In genomic region chr14:80792756-80793155, GRCh38 we compare ENCODE assay signal across 15 cellular contexts.
"Had no signal": no experiment of that assay in that cellular context is flagged by ENCODE, and none has a peak within 500 bp of the region (broad histone marks: within the 10 kb centered on the region; RNA-seq: fewer than 3 reads in every experiment).

No MANE protein-coding gene starts in this region.

- H3K4me1 ChIP-seq: esophagus squamous epithelium, heart left ventricle, pancreas, right lobe of liver, tibial nerve had no signal

- H3K36me3 ChIP-seq: esophagus squamous epithelium, pancreas, right lobe of liver had no signal

- H3K27ac ChIP-seq: esophagus squamous epithelium, heart left ventricle, pancreas, right lobe of liver, tibial nerve had no signal

- DNase-seq: esophagus squamous epithelium; foreskin melanocyte; heart left ventricle; hippocampal formation; islet precursor cell; mammary epithelial cell; mucosa of descending colon; naive thymus-derived CD8-positive, alpha-beta T cell; occipital lobe; pancreas; right lobe of liver; stimulated activated CD4-positive, alpha-beta T cell treated with anti-CD3 and anti-CD28 coated beads, Interleukin-4, amount 100 ng/mL, for 24 hours had no signal

- H3K4me3 ChIP-seq: esophagus squamous epithelium, heart left ventricle, mucosa of descending colon, pancreas, right lobe of liver, tibial nerve had no signal

- H3K27me3 ChIP-seq: esophagus squamous epithelium, heart left ventricle, pancreas, right lobe of liver, tibial nerve had no signal

- ATAC-seq: heart left ventricle; left lobe of liver; mucosa of descending colon; naive thymus-derived CD8-positive, alpha-beta T cell; pancreas; right lobe of liver; stimulated activated memory B cell treated with anti-CD40 and anti-IgM and Interleukin-4, amounts not matched to agents 10 μg/mL and 1 μg/mL and 100 μg/mL, for 72 hours had no signal
